ENCODE assay signal across 9 cellular contexts in the genomic region with DNA sequence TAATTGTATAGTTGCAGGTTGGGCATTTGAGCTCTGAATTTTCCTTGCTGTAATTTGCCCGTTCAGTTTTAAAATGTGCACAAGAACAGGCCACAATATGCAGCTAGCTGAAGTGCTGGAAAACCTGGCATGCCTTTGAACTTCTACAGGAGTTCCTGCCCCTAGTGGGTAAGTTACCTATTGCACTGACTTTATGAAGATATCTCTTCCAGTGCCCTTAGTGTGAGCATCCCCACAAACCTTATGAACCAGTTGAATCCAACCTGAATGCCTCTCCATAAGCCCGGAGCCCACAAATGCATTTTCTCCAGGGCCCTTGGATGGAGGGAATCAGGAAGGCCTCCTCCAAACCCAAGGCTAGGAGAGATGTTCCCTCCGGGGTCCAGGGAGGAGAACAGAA.
DNase-seq lines count a peak whose midpoint lies in the region; ATAC-seq and TF ChIP-seq lines count a peak whose summit lies in the region.
"Had no signal": no experiment of that assay in that cellular context is flagged by ENCODE, and none has a peak within 500 bp of the region (broad histone marks: within the 10 kb centered on the region; RNA-seq: fewer than 3 reads in every experiment).

No MANE protein-coding gene starts in this region.

- peaks cover 11% of the 10 kb centered on the region for H3K36me3 Mint-ChIP-seq in activated T-cell treated with anti-CD3 and anti-CD28 coated beads, Interleukin-2, amount 50 U/mL, for 4 hours (ENCODE audit: insufficient read depth)

- H3K9me3 Mint-ChIP-seq in activated T-cell treated with anti-CD3 and anti-CD28 coated beads, Interleukin-2, amount 50 U/mL, for 4 hours, result no peaks in the 10 kb centered on the region

- ATAC-seq in GM21825 (IDR thresholded peaks at IDR 0.05; ENCODE audit: unreplicated experiment), result peak; percentile 43
- ATAC-seq in activated T-cell treated with anti-CD3 and anti-CD28 coated beads, Interleukin-2, amount 50 U/mL, for 4 hours, result no peak

- DNase-seq in AG10803 (ENCODE audit: low read depth) (peak; percentile 17), RWPE1 (ENCODE audit: low spot score) (peak; percentile 17), glomerular visceral epithelial cell (ENCODE audit: extremely low spot score) (peak; percentile 41), superior temporal gyrus (ENCODE audit: extremely low spot score) (no peak), activated gamma-delta T cell treated with Interleukin-2 at 50 U/mL for 16 hours (no peak)
- no peak for DNase-seq in activated T-cell treated with anti-CD3 and anti-CD28 coated beads, Interleukin-2, amount 50 U/mL, for 4 hours
- no peak for DNase-seq in effector CD4-positive, alpha-beta T cell
- DNase-seq: NCI-H1930 had no signal

- TF ChIP-seq CTCF in AG10803 (conservative IDR thresholded peaks at IDR 0.05; ENCODE audit: low read length), result peak; percentile 48
- TF ChIP-seq CTCF in RWPE1 (conservative IDR thresholded peaks at IDR 0.05; ENCODE audit: low read depth), result no peak; the same call in 1 of the 2 replicates

- H3K27me3 Mint-ChIP-seq in activated T-cell treated with anti-CD3 and anti-CD28 coated beads, Interleukin-2, amount 50 U/mL, for 4 hours (ENCODE audit: low read depth), result no peaks in the 10 kb centered on the region

- CTCF ChIA-PET in RWPE1 (lab: Yijun Ruan, JAX), result interaction anchor here (0.6 kb wide), 2 partner anchors 38 to 186 kb away, joined by 3 to 4 read pairs; no protein-coding TSS in a partner anchor

- peaks cover 17% of the 10 kb centered on the region for H3K4me1 Mint-ChIP-seq in activated T-cell treated with anti-CD3 and anti-CD28 coated beads, Interleukin-2, amount 50 U/mL, for 4 hours (ENCODE audit: low read depth)

- H3K4me3 ChIP-seq in AG10803 (ENCODE audit: low read length), result no peak overlapping the region

- POLR2A ChIA-PET in RWPE1 (lab: Yijun Ruan, JAX; ENCODE audit: low non-redundant PET), result interaction anchor here (0.6 kb wide), 1 partner anchor 16 kb away, joined by 6 read pairs; no protein-coding TSS in a partner anchor

- H3K27ac ChIP-seq in RWPE1, result 0 out of 2 replicates have a peak overlapping the region, but pooled peaks have one; percentile 4

- no peak overlapping the region for H3K4me3 Mint-ChIP-seq in activated T-cell treated with anti-CD3 and anti-CD28 coated beads, Interleukin-2, amount 50 U/mL, for 4 hours

Comparison
In these comparisons a context has a peak if more than half of its experiments do, and no peak if none do; other contexts are left out.
1. DNase-seq: peak in AG10803 (single experiment), RWPE1 (single experiment) and glomerular visceral epithelial cell (single experiment); none in superior temporal gyrus (single experiment), activated T-cell treated with anti-CD3 and anti-CD28 coated beads, Interleukin-2, amount 50 U/mL, for 4 hours (single experiment), effector CD4-positive, alpha-beta T cell (single experiment) and activated gamma-delta T cell treated with Interleukin-2 at 50 U/mL for 16 hours (single experiment).